ENCODE assay signal across 1 cellular context in genomic region chr1:37987679-37988078, GRCh38.
TF ChIP-seq lines count a peak whose summit lies in the region.

No MANE protein-coding gene starts in this region.

TF ChIP-seq in HepG2, 621 proteins besides CTCF, POLR2A, EP300 and RAD21 (continued from another document and continues in another):
- no peak for TF ChIP-seq STAT6 (CRISPR knock-in tag; IDR thresholded peaks at IDR 0.05; ENCODE audit: borderline replicate concordance)
- TF ChIP-seq ARID5B (CRISPR knock-in tag; IDR thresholded peaks at IDR 0.05) = peak; percentile 42; the same call in 1 of the 2 replicates
- TF ChIP-seq IRX3 (CRISPR knock-in tag; IDR thresholded peaks at IDR 0.05; ENCODE audit: borderline replicate concordance, low read depth) = no peak
- peak; percentile 16; the same call in 1 of the 2 replicates for TF ChIP-seq NR2F2 (IDR thresholded peaks at IDR 0.05; ENCODE audit: borderline replicate concordance, low read depth)
- TF ChIP-seq ZNF354B (CRISPR knock-in tag; IDR thresholded peaks at IDR 0.05) = no peak
- no peak for TF ChIP-seq MXD4 (CRISPR knock-in tag; IDR thresholded peaks at IDR 0.05)
- TF ChIP-seq ZNF362 (CRISPR knock-in tag; IDR thresholded peaks at IDR 0.05; ENCODE audit: borderline replicate concordance) = no peak
- no peak for TF ChIP-seq TAF15 (IDR thresholded peaks at IDR 0.05; ENCODE audit: low read depth, low read length, poor library complexity, severe bottlenecking)
- no peak for TF ChIP-seq ZNF619 (CRISPR knock-in tag; IDR thresholded peaks at IDR 0.05)
- TF ChIP-seq EHMT2 (IDR thresholded peaks at IDR 0.05; ENCODE audit: borderline replicate concordance, low read depth, low read length) = no peak
- no peak for TF ChIP-seq KLF13 (CRISPR knock-in tag; IDR thresholded peaks at IDR 0.05)
- TF ChIP-seq RERE (CRISPR knock-in tag; IDR thresholded peaks at IDR 0.05; ENCODE audit: low read depth) = peak; percentile 15; the same call in 1 of the 2 replicates
- TF ChIP-seq SMYD3 (CRISPR knock-in tag; IDR thresholded peaks at IDR 0.05) = no peak
- no peak for TF ChIP-seq ZNF253 (CRISPR knock-in tag; IDR thresholded peaks at IDR 0.05; ENCODE audit: borderline replicate concordance)
- TF ChIP-seq TAF1 (CRISPR knock-in tag; IDR thresholded peaks at IDR 0.05) = no peak
- TF ChIP-seq LBX2 (CRISPR knock-in tag; IDR thresholded peaks at IDR 0.05; ENCODE audit: borderline replicate concordance) = no peak
- no peak for TF ChIP-seq ZNF142 (CRISPR knock-in tag; IDR thresholded peaks at IDR 0.05)
- no peak for TF ChIP-seq FOXP1 (IDR thresholded peaks at IDR 0.05)
- peak; percentile 21; the same call in 1 of the 2 replicates for TF ChIP-seq FOXP1 (CRISPR knock-in tag; IDR thresholded peaks at IDR 0.05)
- TF ChIP-seq MIER3 (CRISPR knock-in tag; IDR thresholded peaks at IDR 0.05; ENCODE audit: borderline replicate concordance) = no peak
- TF ChIP-seq RFXAP (CRISPR knock-in tag; IDR thresholded peaks at IDR 0.05; ENCODE audit: borderline replicate concordance) = no peak
- no peak for TF ChIP-seq ZKSCAN8 (CRISPR knock-in tag; IDR thresholded peaks at IDR 0.05; ENCODE audit: borderline replicate concordance)
- TF ChIP-seq ZNF614 (CRISPR knock-in tag; IDR thresholded peaks at IDR 0.05; ENCODE audit: borderline replicate concordance) = no peak
- TF ChIP-seq CHD2 (IDR thresholded peaks at IDR 0.05; ENCODE audit: low read depth, low read length) = no peak
- peak; percentile 77 for TF ChIP-seq GATAD2A (CRISPR knock-in tag; IDR thresholded peaks at IDR 0.05)
- TF ChIP-seq NPAS2 (CRISPR knock-in tag; IDR thresholded peaks at IDR 0.05; ENCODE audit: borderline replicate concordance) = no peak
- TF ChIP-seq SAP130 (CRISPR knock-in tag; IDR thresholded peaks at IDR 0.05; ENCODE audit: low read depth) = peak; percentile 43; the same call in 1 of the 2 replicates
- peak; percentile 60 for TF ChIP-seq ZNF644 (CRISPR knock-in tag; IDR thresholded peaks at IDR 0.05; ENCODE audit: low read depth)
- no peak for TF ChIP-seq ZNF552 (CRISPR knock-in tag; IDR thresholded peaks at IDR 0.05; ENCODE audit: borderline replicate concordance)
- peak in 1 of 2 experiments; percentile 94; a peak in 2 of 4 replicates for TF ChIP-seq ATF4 (CRISPR knock-in tag; IDR thresholded peaks at IDR 0.05)
- TF ChIP-seq SOX13 (IDR thresholded peaks at IDR 0.05) = no peak
- TF ChIP-seq SOX13 (CRISPR knock-in tag; conservative IDR thresholded peaks at IDR 0.05 in 1 of 2, IDR thresholded peaks at IDR 0.05 in 1 of 2) = peak in 1 of 2 experiments; percentile 43; a peak in 1 of 4 replicates
- TF ChIP-seq ZBTB33 (CRISPR knock-in tag; IDR thresholded peaks at IDR 0.05) = no peak
- no peak for TF ChIP-seq SOX6 (IDR thresholded peaks at IDR 0.05)
- TF ChIP-seq SOX6 (CRISPR knock-in tag; IDR thresholded peaks at IDR 0.05) = peak; percentile 59
- TF ChIP-seq PITX1 (CRISPR knock-in tag; IDR thresholded peaks at IDR 0.05) = peak; percentile 22; the same call in 1 of the 2 replicates
